Comparison of ENCODE assay signal across 8 cellular contexts in the genomic region with DNA sequence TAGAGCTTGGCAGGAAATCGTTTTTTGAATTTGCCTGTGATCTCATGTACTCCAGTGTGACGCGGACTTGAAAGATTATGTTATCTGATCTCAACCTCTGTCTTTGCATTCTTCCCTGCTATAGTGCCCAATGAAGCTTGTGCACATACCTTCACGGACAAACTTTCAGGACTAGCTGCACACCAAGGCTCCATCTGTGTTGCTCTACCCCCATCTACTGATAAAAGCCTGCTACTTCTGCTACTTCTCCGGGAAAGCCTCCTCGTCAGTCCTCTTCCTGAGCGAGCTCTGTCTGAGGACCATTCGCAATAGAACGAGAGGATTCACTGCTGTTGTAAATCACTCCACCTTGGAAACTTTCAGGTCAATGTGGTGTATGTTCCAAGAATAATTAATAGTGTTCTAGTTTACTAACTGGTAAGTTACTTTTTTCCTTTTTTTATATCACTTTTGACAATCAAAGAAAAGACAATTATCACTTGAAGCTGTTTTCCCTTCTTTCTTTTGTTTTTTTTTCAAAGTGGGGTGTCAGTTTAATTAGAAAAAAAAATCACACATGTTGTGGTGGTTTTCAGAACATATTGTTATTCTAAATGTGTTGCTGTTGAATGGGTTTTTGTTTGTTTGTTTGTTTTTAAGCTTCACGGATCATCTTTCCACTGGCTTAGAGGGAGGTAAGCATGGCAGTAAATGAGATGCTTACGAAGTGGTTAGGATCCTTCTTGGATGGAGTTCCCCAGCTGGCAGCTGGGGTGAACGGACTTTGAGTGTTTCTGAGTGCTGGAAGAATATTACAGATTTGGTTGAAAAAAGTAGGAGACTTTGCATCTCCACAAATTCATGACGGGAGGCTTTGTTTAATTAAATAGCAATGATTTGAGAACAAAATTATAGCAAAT.
DNase-seq lines count a peak whose midpoint lies in the region; ATAC-seq and TF ChIP-seq lines count a peak whose summit lies in the region.

No MANE protein-coding gene starts in this region.

- H3K27me3 Mint-ChIP-seq in activated naive CD4-positive, alpha-beta T cell treated with anti-CD3 and anti-CD28 coated beads for 36 hours (ENCODE audit: low read depth): peaks cover 24% of the 10 kb centered on the region
- H3K27me3 Mint-ChIP-seq in activated CD4-positive, alpha-beta memory T cell treated with anti-CD3 and anti-CD28 coated beads for 36 hours: peaks cover 10% of the 10 kb centered on the region
- H3K27me3 Mint-ChIP-seq in neural crest cell (ENCODE audit: low read depth): peaks cover 27% of the 10 kb centered on the region

- no peaks in the 10 kb centered on the region for H3K9me3 Mint-ChIP-seq in activated naive CD4-positive, alpha-beta T cell treated with anti-CD3 and anti-CD28 coated beads for 36 hours
- no peaks in the 10 kb centered on the region for H3K9me3 Mint-ChIP-seq in activated CD4-positive, alpha-beta memory T cell treated with anti-CD3 and anti-CD28 coated beads for 36 hours
- H3K9me3 Mint-ChIP-seq in neural crest cell: no peaks in the 10 kb centered on the region

- no peaks in the 10 kb centered on the region for H3K36me3 Mint-ChIP-seq in activated naive CD4-positive, alpha-beta T cell treated with anti-CD3 and anti-CD28 coated beads for 36 hours (ENCODE audit: low read depth)
- H3K36me3 Mint-ChIP-seq in activated CD4-positive, alpha-beta memory T cell treated with anti-CD3 and anti-CD28 coated beads for 36 hours: no peaks in the 10 kb centered on the region
- no peaks in the 10 kb centered on the region for H3K36me3 Mint-ChIP-seq in neural crest cell (ENCODE audit: low read depth)

- no peak overlapping the region for H3K27ac Mint-ChIP-seq in activated naive CD4-positive, alpha-beta T cell treated with anti-CD3 and anti-CD28 coated beads for 36 hours
- H3K27ac Mint-ChIP-seq in activated CD4-positive, alpha-beta memory T cell treated with anti-CD3 and anti-CD28 coated beads for 36 hours: no peak overlapping the region
- H3K27ac Mint-ChIP-seq in neural crest cell (ENCODE audit: unreplicated experiment): no peak overlapping the region

- intact Hi-C loops in activated naive CD4-positive, alpha-beta T cell treated with anti-CD3 and anti-CD28 coated beads for 36 hours (cut with micrococcal nuclease): loop anchor here (1.0 to 5.0 kb wide), 3 partner anchors 96 to 274 kb away; no protein-coding TSS in a partner anchor
- intact Hi-C loops in activated CD4-positive, alpha-beta memory T cell treated with anti-CD3 and anti-CD28 coated beads for 36 hours (cut with micrococcal nuclease): loop anchor here (1.0 kb wide), 2 partner anchors 269 to 274 kb away; no protein-coding TSS in a partner anchor

- TF ChIP-seq CTCF in fibroblast of pulmonary artery (IDR thresholded peaks at IDR 0.05; ENCODE audit: low read length, missing control alignments): peak; percentile 45
- TF ChIP-seq CTCF in neural crest cell (conservative IDR thresholded peaks at IDR 0.05): peak; percentile 91

- H3K4me3 Mint-ChIP-seq in activated naive CD4-positive, alpha-beta T cell treated with anti-CD3 and anti-CD28 coated beads for 36 hours: no peak overlapping the region
- H3K4me3 Mint-ChIP-seq in activated CD4-positive, alpha-beta memory T cell treated with anti-CD3 and anti-CD28 coated beads for 36 hours: no peak overlapping the region
- H3K4me3 Mint-ChIP-seq in neural crest cell: no peak overlapping the region

- ATAC-seq in HG02763 (IDR thresholded peaks at IDR 0.05; ENCODE audit: unreplicated experiment): peak; percentile 60

- CTCF ChIA-PET in activated naive CD4-positive, alpha-beta T cell treated with anti-CD3 and anti-CD28 coated beads for 36 hours (lab: Charles Lee): interaction anchor here (0.9 to 2.8 kb wide), 13 partner anchors 8 to 879 kb away, joined by 3 to 21 read pairs (median 5); no protein-coding TSS in a partner anchor
- CTCF ChIA-PET in activated CD4-positive, alpha-beta memory T cell treated with anti-CD3 and anti-CD28 coated beads for 36 hours (lab: Charles Lee): interaction anchor here (1.0 to 1.9 kb wide), 6 partner anchors 133 to 279 kb away, joined by 3 to 8 read pairs (median 4); no protein-coding TSS in a partner anchor

- DNase-seq in activated naive CD4-positive, alpha-beta T cell treated with anti-CD3 and anti-CD28 coated beads for 36 hours: peak; percentile 49
- DNase-seq in activated naive CD4-positive, alpha-beta T cell (lab: John Stamatoyannopoulos, UW): no peak
- DNase-seq in NCI-H226 (peak; percentile 81), fibroblast of pulmonary artery (ENCODE audit: low read depth) (peak; percentile 45), neural crest cell (ENCODE audit: low read depth, low spot score) (peak; percentile 43), GM19240 (ENCODE audit: insufficient read length, low spot score) (no peak)
- peak; percentile 24 for DNase-seq in activated CD4-positive, alpha-beta memory T cell treated with anti-CD3 and anti-CD28 coated beads for 36 hours

- POLR2A ChIA-PET in activated CD4-positive, alpha-beta memory T cell treated with anti-CD3 and anti-CD28 coated beads for 36 hours (lab: Charles Lee): no interaction called here

- H3K4me3 ChIP-seq in fibroblast of pulmonary artery (replicated peaks; ENCODE audit: low read depth, low read length): no peak overlapping the region

- H3K4me1 Mint-ChIP-seq in activated naive CD4-positive, alpha-beta T cell treated with anti-CD3 and anti-CD28 coated beads for 36 hours (ENCODE audit: low read depth): peaks cover 8% of the 10 kb centered on the region
- peaks cover 2% of the 10 kb centered on the region for H3K4me1 Mint-ChIP-seq in activated CD4-positive, alpha-beta memory T cell treated with anti-CD3 and anti-CD28 coated beads for 36 hours (ENCODE audit: low read depth)
- peaks cover 4% of the 10 kb centered on the region for H3K4me1 Mint-ChIP-seq in neural crest cell

Comparison
In these comparisons a context has a peak if more than half of its experiments do, and no peak if none do; other contexts are left out.
1. DNase-seq: peak in activated naive CD4-positive, alpha-beta T cell treated with anti-CD3 and anti-CD28 coated beads for 36 hours (single experiment), NCI-H226 (single experiment), activated CD4-positive, alpha-beta memory T cell treated with anti-CD3 and anti-CD28 coated beads for 36 hours (single experiment), fibroblast of pulmonary artery (single experiment) and neural crest cell (single experiment); none in activated naive CD4-positive, alpha-beta T cell (0 of 4) and GM19240 (single experiment).